In the genomic region with DNA sequence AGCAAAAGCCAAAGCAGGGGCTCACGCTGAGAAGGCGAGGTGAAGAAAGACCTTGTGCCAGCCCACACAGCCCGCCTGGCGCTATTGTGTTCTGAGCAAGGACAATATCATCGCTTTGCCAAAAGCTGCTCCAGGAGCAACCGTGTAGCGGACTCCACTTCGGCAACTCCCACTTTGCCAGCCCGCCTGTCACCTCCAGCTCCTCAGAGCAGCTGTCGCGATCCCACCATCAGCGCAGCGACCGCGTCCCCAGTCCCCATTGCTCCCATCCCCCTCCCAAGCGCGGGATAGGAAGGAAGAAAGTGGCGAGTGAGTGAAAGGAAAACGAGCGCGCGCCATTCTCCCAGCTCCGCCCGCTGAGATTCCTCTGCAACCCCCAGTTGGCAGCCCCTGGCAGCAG, we compare ENCODE assay signal across 8 cellular contexts. TPM values are rescaled to one million over a fixed set of nuclear protein-coding genes. Genes with fewer than 3 reads are reported as not detected.
DNase-seq lines count a peak whose midpoint lies in the region; ATAC-seq and TF ChIP-seq lines count a peak whose summit lies in the region.

No MANE protein-coding gene starts in this region.

- no peaks in the 10 kb centered on the region for H3K9me3 ChIP-seq in PC-3 (ENCODE audit: low read length)

- H3K4me3 ChIP-seq in PC-3 (ENCODE audit: low read length) = peak overlapping the region; percentile 85

- H2AFZ ChIP-seq in PC-3 (ENCODE audit: low read length) = peak overlapping the region; percentile 97

- DNase-seq in AG08395 (ENCODE audit: low spot score) (peak; percentile 13), PC-3 (peak; percentile 42), anterior cingulate cortex (lab: John Stamatoyannopoulos, UW) (peak in 34 of 58 donors; percentile 0 to 28 (median 2)), hypothalamus (lab: John Stamatoyannopoulos, UW) (peak in 35 of 51 donors; percentile 0 to 35 (median 4)), putamen (ENCODE audit: low spot score) (peak; percentile 4), NCI-H187 treated with DMSO at 0.1 percent for 48 hours (lab: John Stamatoyannopoulos, UW) (no peak)

- H3K4me2 ChIP-seq in PC-3 (ENCODE audit: low read length) = peak overlapping the region; percentile 91

- H3F3A ChIP-seq in PC-3 (ENCODE audit: low read length, unreplicated experiment) = no peaks in the 10 kb centered on the region

- POLR2A ChIA-PET in PC-3 (lab: Charles Lee; ENCODE audit: unreplicated experiment) = no interaction called here

- BruUV-seq in PC-3 (replicated peaks; lab: Mats Ljungman, UMichigan) = no TSS peak

- H3K9me2 ChIP-seq in PC-3 (replicated peaks; ENCODE audit: low read length) = no peaks in the 10 kb centered on the region

- no peaks in the 10 kb centered on the region for H3K27me3 ChIP-seq in PC-3 (ENCODE audit: low read length)

- H3K4me1 ChIP-seq in PC-3 (ENCODE audit: insufficient read depth, low read length) = peaks cover 8% of the 10 kb centered on the region

- H3K27ac ChIP-seq in PC-3 (ENCODE audit: low read length) = no peak overlapping the region

- intact Hi-C loops in PC-3 (cut with micrococcal nuclease) = loop anchor here (5.0 kb wide), 1 partner anchor 222 kb away; no protein-coding TSS in a partner anchor

- no peaks in the 10 kb centered on the region for H4K20me1 ChIP-seq in PC-3 (ENCODE audit: low read length)

- peaks cover 26% of the 10 kb centered on the region for H3K79me2 ChIP-seq in PC-3 (ENCODE audit: low read length)

- peak overlapping the region; percentile 57 for H3K9ac ChIP-seq in PC-3 (ENCODE audit: low read length)

- CTCF ChIA-PET in PC-3 (lab: Charles Lee) = interaction anchor here (0.8 kb wide), 1 partner anchor 221 kb away, joined by 3 read pairs; no protein-coding TSS in a partner anchor

- ATAC-seq in GM21619 (IDR thresholded peaks at IDR 0.05; ENCODE audit: unreplicated experiment) (peak; percentile 33), PC-3 (peak; percentile 49), GM19351 (IDR thresholded peaks at IDR 0.05; ENCODE audit: unreplicated experiment) (no peak)

- no peak for TF ChIP-seq CTCF in PC-3 (conservative IDR thresholded peaks at IDR 0.05; ENCODE audit: low read depth, low read length)

- no peaks in the 10 kb centered on the region for H3K36me3 ChIP-seq in PC-3 (ENCODE audit: low read depth, low read length)

RNA-seq across cellular contexts. Expression of a gene that starts 0.8 kb away (rescaled TPM):
- 11.8 and 12.3 TPM in 2 replicates for total RNA-seq in PC-3 (2014; rRNA removed)

RNA-seq across cellular contexts. Expression of a gene that starts 59.1 kb away (rescaled TPM):
- total RNA-seq in PC-3 (2014; rRNA removed) = 0.17 TPM in 1 of 2 replicates, not detected in the other
